In the genomic region with DNA sequence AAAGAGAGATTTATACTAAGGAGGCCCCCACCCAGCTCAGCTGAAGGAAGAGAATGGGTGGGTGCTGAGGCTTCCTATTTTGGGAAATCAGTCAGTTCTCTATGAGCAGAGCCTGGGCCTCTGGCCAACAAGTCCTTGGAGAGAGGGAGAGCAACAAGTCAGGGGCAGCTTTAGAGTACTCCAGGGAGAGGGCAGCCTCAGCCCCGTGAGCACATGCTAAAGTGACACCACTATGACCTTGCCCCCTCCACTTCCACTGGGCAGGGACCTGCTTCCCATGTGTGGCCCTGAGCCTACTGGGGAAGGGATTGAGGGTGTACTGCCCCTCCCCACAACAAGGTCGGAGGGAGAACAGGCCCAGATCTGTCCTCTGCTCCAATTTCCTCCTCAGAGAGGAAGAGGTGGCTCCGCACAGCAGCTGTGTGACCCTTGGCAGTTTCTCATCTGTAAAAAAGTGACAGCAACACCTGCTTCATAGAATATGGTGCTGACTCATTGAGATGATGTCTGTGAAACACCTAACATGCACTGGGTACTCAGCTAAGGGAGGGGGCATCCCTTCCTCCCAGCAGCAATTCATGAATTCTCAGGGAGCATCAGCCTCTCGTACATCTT, we compare ENCODE assay signal across 1 cellular context.
TF ChIP-seq lines count a peak whose summit lies in the region.

No MANE protein-coding gene starts in this region.

TF ChIP-seq in H1, 55 proteins besides CTCF, POLR2A, EP300 and RAD21:
- TF ChIP-seq JUN (IDR thresholded peaks at IDR 0.05; ENCODE audit: low read depth, low read length) (no peak), EZH2 (IDR thresholded peaks at IDR 0.05; ENCODE audit: low read depth, low read length, severe bottlenecking) (no peak), USF2 (IDR thresholded peaks at IDR 0.05; ENCODE audit: low read length) (no peak), SRF (IDR thresholded peaks at IDR 0.05; ENCODE audit: low read depth, low read length) (no peak), SP4 (IDR thresholded peaks at IDR 0.05; ENCODE audit: low read length) (no peak), PHF8 (conservative IDR thresholded peaks at IDR 0.05; ENCODE audit: low read depth, low read length) (no peak), TEAD4 (IDR thresholded peaks at IDR 0.05; ENCODE audit: low read depth, low read length) (no peak), GTF2F1 (IDR thresholded peaks at IDR 0.05; ENCODE audit: borderline replicate concordance, low read depth, low read length) (no peak), BCL11A (IDR thresholded peaks at IDR 0.05; ENCODE audit: low read depth in 2 of 2, low read length in 2 of 2) (no peak), GABPA (IDR thresholded peaks at IDR 0.05; ENCODE audit: borderline replicate concordance, insufficient read depth, low read length) (no peak), RXRA (IDR thresholded peaks at IDR 0.05; ENCODE audit: insufficient read depth, low read depth, low read length) (no peak)
